ENCODE assay signal across 9 cellular contexts in genomic region chr6:149235130-149235561, GRCh38.
A peak's percentile ranks its signal among the peaks of the same experiment; 100 is the strongest.
DNase-seq lines count a peak whose midpoint lies in the region; ATAC-seq lines count a peak whose summit lies in the region.
"Had no signal": no experiment of that assay in that cellular context is flagged by ENCODE, and none has a peak within 500 bp of the region (broad histone marks: within the 10 kb centered on the region; RNA-seq: fewer than 3 reads in every experiment).

No MANE protein-coding gene starts in this region.

- CTCF ChIA-PET in CD4-positive, alpha-beta memory T cell (lab: Charles Lee; ENCODE audit: partially characterized antibody) = interaction anchor here (0.7 kb wide), 2 partner anchors 12 to 274 kb away, joined by 3 to 4 read pairs; no protein-coding TSS in a partner anchor

- H3K4me1 Mint-ChIP-seq in CD4-positive, alpha-beta memory T cell = peaks cover 42 to 65% (median 55%) of the 10 kb centered on the region in 4 donors
- H3K4me1 Mint-ChIP-seq in central memory CD8-positive, alpha-beta T cell = peaks cover 35% of the 10 kb centered on the region

- ATAC-seq in GM18868 (IDR thresholded peaks at IDR 0.05; ENCODE audit: unreplicated experiment) (peak; percentile 79), HG03060 (IDR thresholded peaks at IDR 0.05; ENCODE audit: low read depth, unreplicated experiment) (peak; percentile 80), sciatic nerve (peak; percentile 49)
- ATAC-seq in central memory CD8-positive, alpha-beta T cell (replicated peaks; ENCODE audit: extremely low read depth, poor library complexity, severe bottlenecking) = no peak

- H3K27me3 Mint-ChIP-seq in CD4-positive, alpha-beta memory T cell = no peaks in the 10 kb centered on the region
- no peaks in the 10 kb centered on the region for H3K27me3 Mint-ChIP-seq in central memory CD8-positive, alpha-beta T cell

- H3K36me3 Mint-ChIP-seq in CD4-positive, alpha-beta memory T cell = peaks cover 5 to 12% of the 10 kb centered on the region in 2 donors
- peaks cover 3% of the 10 kb centered on the region for H3K36me3 Mint-ChIP-seq in central memory CD8-positive, alpha-beta T cell (ENCODE audit: insufficient read depth)

- no peak overlapping the region for H3K4me3 ChIP-seq in CD4-positive, alpha-beta memory T cell (ENCODE audit: low read length in 2 of 2)

- peak in 1 of 5 donors; percentile 11 for DNase-seq in CD4-positive, alpha-beta memory T cell
- DNase-seq in NCI-H748 treated with DMSO at 0.1 percent for 48 hours (lab: John Stamatoyannopoulos, UW) = peak; percentile 52
- no peak for DNase-seq in central memory CD8-positive, alpha-beta T cell (ENCODE audit: low spot score in 2 of 2)
- no peak for DNase-seq in sciatic nerve (ENCODE audit: low spot score)
- no peak for DNase-seq in GM19240 (ENCODE audit: insufficient read length, low spot score)
- no peak for DNase-seq in NCI-H2227 treated with DMSO at 0.1 percent for 48 hours (lab: John Stamatoyannopoulos, UW)

- no peaks in the 10 kb centered on the region for H3K27me3 ChIP-seq in CD4-positive, alpha-beta memory T cell (ENCODE audit: insufficient read depth, low read length)

- peak overlapping the region in 4 of 8 donors; percentile 4 to 86 (median 82) for H3K4me3 Mint-ChIP-seq in CD4-positive, alpha-beta memory T cell
- no peak overlapping the region for H3K4me3 Mint-ChIP-seq in central memory CD8-positive, alpha-beta T cell

- H3K9me3 Mint-ChIP-seq in CD4-positive, alpha-beta memory T cell = peaks cover 0 to 20% (median 7%) of the 10 kb centered on the region in 8 donors
- H3K9me3 Mint-ChIP-seq in central memory CD8-positive, alpha-beta T cell = peaks cover 5% of the 10 kb centered on the region

- H3K27ac ChIP-seq in CD4-positive, alpha-beta memory T cell (ENCODE audit: low read depth, low read length) = peak overlapping the region; percentile 83
- H3K27ac ChIP-seq: KMS-11 had no signal

- intact Hi-C loops in CD4-positive, alpha-beta memory T cell (cut with micrococcal nuclease) = no loop called here
- intact Hi-C loops in sciatic nerve (cut with DNase I) = no loop called here

- H3K36me3 ChIP-seq in CD4-positive, alpha-beta memory T cell (ENCODE audit: insufficient read depth, low read length) = no peaks in the 10 kb centered on the region

- H3K4me1 ChIP-seq in CD4-positive, alpha-beta memory T cell (ENCODE audit: insufficient read depth, low read length) = peaks cover 43% of the 10 kb centered on the region

- POLR2A ChIA-PET in CD4-positive, alpha-beta memory T cell (lab: Charles Lee; ENCODE audit: partially characterized antibody) = interaction anchor here (1.4 to 1.7 kb wide), 4 partner anchors 22 to 95 kb away, joined by 3 to 5 read pairs (median 3); no protein-coding TSS in a partner anchor

- no peaks in the 10 kb centered on the region for H3K9me3 ChIP-seq in CD4-positive, alpha-beta memory T cell (ENCODE audit: control insufficient read depth in 1 of 2, low read length in 2 of 2)

- peak overlapping the region; percentile 68 to 100 (median 95) for H3K27ac Mint-ChIP-seq in CD4-positive, alpha-beta memory T cell
- H3K27ac Mint-ChIP-seq in central memory CD8-positive, alpha-beta T cell (ENCODE audit: low read depth) = peak overlapping the region; percentile 77
